In the genomic region with DNA sequence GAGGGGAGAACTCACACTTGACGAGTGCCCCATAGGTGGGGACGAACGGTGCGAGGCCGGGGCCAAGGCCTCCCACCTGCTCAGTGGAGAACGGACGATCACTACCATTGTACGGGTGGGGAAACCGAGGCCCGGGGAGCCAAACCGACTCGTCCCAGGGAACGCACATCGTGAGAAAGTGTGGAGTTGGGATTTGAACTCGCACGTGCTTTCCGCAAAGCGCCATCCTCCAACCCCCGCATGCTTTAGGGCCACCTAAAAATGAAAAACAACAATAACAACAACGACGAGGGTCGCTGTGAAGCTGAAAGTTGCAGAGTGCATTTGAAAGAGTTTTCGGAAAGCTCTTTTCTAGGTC, we compare ENCODE assay signal across 8 cellular contexts. TPM values are rescaled to one million over a fixed set of nuclear protein-coding genes. Genes with fewer than 3 reads are reported as not detected.
DNase-seq lines count a peak whose midpoint lies in the region; ATAC-seq, FAIRE-seq and TF ChIP-seq lines count a peak whose summit lies in the region.

No MANE protein-coding gene starts in this region.

- no peak for TF ChIP-seq EP300 in sigmoid colon (IDR thresholded peaks at IDR 0.05)

- no peak for FAIRE-seq in GM12892 (lab: Jason Lieb, UNC)

- H3K4me3 ChIP-seq in foreskin fibroblast (ENCODE audit: low read depth in 1 of 2, low read length in 2 of 2) (peak overlapping the region; percentile 75 to 99), sigmoid colon (peak overlapping the region; percentile 81 to 97 (median 90))

- H3K4me1 ChIP-seq in sigmoid colon: peaks cover 0 to 38% (median 17%) of the 10 kb centered on the region in 4 donors

- H3K9me3 Mint-ChIP-seq in activated B cell treated with CpG ODN at 0.5 μM for 24 hours: no peaks in the 10 kb centered on the region

- peaks cover 80% of the 10 kb centered on the region for H3K4me1 Mint-ChIP-seq in activated B cell treated with CpG ODN at 0.5 μM for 24 hours

- WGBS in sigmoid colon, 2 donors: 1% methylated on average over 23 of the region's 23 CpGs

- in situ Hi-C loops in G401 (cut with HindIII; ENCODE audit: low sequenced_read_pairs): no loop called here

- ATAC-seq in GM19324 (IDR thresholded peaks at IDR 0.05; ENCODE audit: low FRiP score, unreplicated experiment): peak; percentile 8
- peak; percentile 0 for ATAC-seq in activated B cell treated with CpG ODN at 0.5 μM for 24 hours (ENCODE audit: low read depth)

- H3K9me3 ChIP-seq in sigmoid colon: no peaks in the 10 kb centered on the region

- H3K36me3 Mint-ChIP-seq in activated B cell treated with CpG ODN at 0.5 μM for 24 hours (ENCODE audit: low read depth): peaks cover 58% of the 10 kb centered on the region

- H3K36me3 ChIP-seq in sigmoid colon: no peaks in the 10 kb centered on the region

- peak overlapping the region; percentile 72 to 86 (median 84) for H3K27ac ChIP-seq in sigmoid colon

- no peak for TF ChIP-seq POLR2A in sigmoid colon (IDR thresholded peaks at IDR 0.05)
- TF ChIP-seq POLR2A in GM12892 (IDR thresholded peaks at IDR 0.05; ENCODE audit: low read depth, low read length): no peak

- no peaks in the 10 kb centered on the region for H3K27me3 Mint-ChIP-seq in activated B cell treated with CpG ODN at 0.5 μM for 24 hours

- peak overlapping the region; percentile 96 for H3K4me3 Mint-ChIP-seq in activated B cell treated with CpG ODN at 0.5 μM for 24 hours

- POLR2A ChIA-PET in activated B cell treated with CpG ODN at 0.5 μM for 24 hours (lab: Charles Lee): interaction anchor here (0.6 to 10.7 kb wide), 14 partner anchors 9 to 242 kb away, joined by 3 to 279 read pairs (median 6); partner anchors contain the start of genes CD79A, ERFL, RABAC1 and RPS19

- intact Hi-C loops in activated B cell treated with CpG ODN at 0.5 μM for 24 hours (cut with micrococcal nuclease): loop anchor here (10.0 kb wide), 1 partner anchor 339 kb away; no protein-coding TSS in a partner anchor
- intact Hi-C loops in sigmoid colon (cut with DNase I): no loop called here

- TF ChIP-seq CTCF in activated B cell treated with CpG ODN at 0.5 μM for 24 hours (IDR thresholded peaks at IDR 0.05) (no peak), foreskin fibroblast (IDR thresholded peaks at IDR 0.05; ENCODE audit: low read depth, low read length) (no peak), sigmoid colon (IDR thresholded peaks at IDR 0.05) (no peak)

- no peak for DNase-seq in activated B cell treated with CpG ODN at 0.5 μM for 24 hours
- no peak for DNase-seq in foreskin fibroblast
- no peak for DNase-seq in sigmoid colon
- DNase-seq in SKM-1 treated with dmso at 0.1 percent for 144 hours (lab: John Stamatoyannopoulos, UW; ENCODE audit: unreplicated experiment): no peak
- DNase-seq in ureter (ENCODE audit: low spot score): no peak
- DNase-seq in G401 (ENCODE audit: low spot score): no peak
- no peak for DNase-seq in GM12892 (ENCODE audit: insufficient read length)

- no peaks in the 10 kb centered on the region for H3K27me3 ChIP-seq in sigmoid colon

- H3K27ac Mint-ChIP-seq in activated B cell treated with CpG ODN at 0.5 μM for 24 hours: peak overlapping the region; percentile 97

- CTCF ChIA-PET in activated B cell treated with CpG ODN at 0.5 μM for 24 hours (lab: Charles Lee): interaction anchor here (1.1 to 2.2 kb wide), 4 partner anchors 10 to 51 kb away, joined by 3 to 8 read pairs (median 4); partner anchors contain the start of gene RPS19

RNA-seq across cellular contexts. Expression of gene ARHGEF1, which starts 0.5 kb away (rescaled TPM):
- total RNA-seq in activated B cell treated with CpG ODN at 0.5 μM for 24 hours (351 and 418 TPM in 2 replicates), sigmoid colon (10 to 100 TPM; 31.8 to 65.4 (median 34.8) TPM), ureter (120 TPM)
- polyA plus RNA-seq in sigmoid colon: 100 to 1,000 TPM in 1 of 3 donors, 10 to 100 TPM in 2; 30.5 to 151 (median 45.0) TPM
- total RNA-seq in G401 (2014; rRNA removed; shearing (Covaris generic)): 33.0 and 43.6 TPM in 2 replicates
- polyA plus RNA-seq in GM12892 (2012; ENCODE audit: missing spikeins): 67.2 TPM

RNA-seq across cellular contexts. Expression of gene CD79A, which starts 6.4 kb away (rescaled TPM):
- total RNA-seq in activated B cell treated with CpG ODN at 0.5 μM for 24 hours: 889 and 943 TPM in 2 replicates
- not detected for total RNA-seq in sigmoid colon
- polyA plus RNA-seq in sigmoid colon: 100 to 1,000 TPM in 1 of 3 donors, 1 to 10 TPM in 2; 1.8 to 169 (median 3.6) TPM
- 3.7 TPM for total RNA-seq in ureter
- 1.0 and 1.4 TPM in 2 replicates for total RNA-seq in G401 (2014; rRNA removed; shearing (Covaris generic))
- polyA plus RNA-seq in GM12892 (2012; ENCODE audit: missing spikeins): 249 TPM

RNA-seq across cellular contexts. Expression of gene RPS19, which starts 23.4 kb away (rescaled TPM):
- total RNA-seq in activated B cell treated with CpG ODN at 0.5 μM for 24 hours (4,196 and 4,853 TPM in 2 replicates), sigmoid colon (1,000 to 10,000 TPM in 2 of 4 donors, 100 to 1,000 TPM in 2; 738 to 1,695 (median 1,093) TPM), ureter (1,844 TPM)
- 1,000 to 10,000 TPM; 2,128 to 3,435 (median 2,711) TPM for polyA plus RNA-seq in sigmoid colon
- 3,257 and 3,896 TPM in 2 replicates for total RNA-seq in G401 (2014; rRNA removed; shearing (Covaris generic))
- polyA plus RNA-seq in GM12892 (2012; ENCODE audit: missing spikeins): 4,494 TPM

RNA-seq across cellular contexts. Expression of gene DMRTC2, which starts 38.6 kb away (rescaled TPM):
- not detected in 2 replicates for total RNA-seq in activated B cell treated with CpG ODN at 0.5 μM for 24 hours
- total RNA-seq in sigmoid colon: not detected
- polyA plus RNA-seq in sigmoid colon: not detected
- total RNA-seq in ureter: not detected
- total RNA-seq in G401 (2014; rRNA removed; shearing (Covaris generic)): not detected in 2 replicates
- polyA plus RNA-seq in GM12892 (2012; ENCODE audit: missing spikeins): not detected

RNA-seq across cellular contexts. Expression of gene LYPD4, which starts 39.0 kb away (rescaled TPM):
- total RNA-seq in activated B cell treated with CpG ODN at 0.5 μM for 24 hours: not detected in 2 replicates
- total RNA-seq in sigmoid colon: not detected
- polyA plus RNA-seq in sigmoid colon: under 1 TPM in 1 of 3 donors, not detected in 2; 0.60 TPM
- total RNA-seq in ureter: not detected
- not detected in 2 replicates for total RNA-seq in G401 (2014; rRNA removed; shearing (Covaris generic))
- polyA plus RNA-seq in GM12892 (2012; ENCODE audit: missing spikeins): not detected

Comparison
In these comparisons a context has a peak if more than half of its experiments do, and no peak if none do; other contexts are left out.
1. RNA of gene CD79A, which starts 6.4 kb away (total RNA-seq): 889 to 943 TPM in activated B cell treated with CpG ODN at 0.5 μM for 24 hours; 3.7 TPM in ureter (single experiment), 1.0 to 1.4 TPM in G401 and not detected in sigmoid colon; every median in the first group is over 100 times any median in the second.